Comparison of ENCODE assay signal across 8 cellular contexts in the genomic region with DNA sequence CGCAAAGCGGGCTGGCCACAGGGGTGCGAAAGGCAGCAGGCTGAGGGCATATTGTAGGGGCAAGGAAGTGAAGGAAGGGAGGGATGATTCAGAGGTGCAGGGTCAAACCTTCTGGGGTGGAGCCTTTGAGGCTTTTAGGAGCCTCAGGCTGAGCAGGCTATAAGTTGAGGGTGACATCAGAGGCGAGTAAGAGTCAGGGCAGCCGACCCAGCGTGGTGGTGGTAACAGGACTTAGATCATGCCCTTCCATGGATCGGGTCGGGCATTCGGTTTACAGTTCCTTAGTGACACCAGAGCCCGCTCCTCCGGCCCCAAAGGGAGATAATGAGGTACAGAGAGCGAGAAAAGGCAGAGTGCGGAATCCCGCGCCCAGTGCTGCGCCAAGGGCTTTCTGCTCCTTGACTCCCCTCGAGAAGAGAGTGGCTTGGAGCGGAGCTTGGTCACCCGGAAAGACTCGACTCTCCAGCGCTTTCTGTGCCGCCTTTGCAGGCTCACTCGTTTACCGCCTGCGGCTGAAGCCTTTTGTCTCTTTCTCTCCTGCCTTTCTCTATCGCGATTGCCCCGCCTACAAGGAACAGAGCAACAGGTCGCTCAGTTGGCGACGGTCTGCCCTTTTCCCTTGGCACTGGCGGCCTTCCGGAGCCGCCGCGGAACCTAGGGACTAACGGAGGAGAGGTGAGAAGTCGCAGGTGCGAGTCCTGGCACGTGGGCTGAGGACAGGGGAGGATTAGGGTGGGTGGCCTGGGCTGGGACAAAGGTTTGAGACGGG. TPM values are rescaled to one million over a fixed set of nuclear protein-coding genes. Genes with fewer than 3 reads are reported as not detected.
DNase-seq lines count a peak whose midpoint lies in the region; ATAC-seq, FAIRE-seq and TF ChIP-seq lines count a peak whose summit lies in the region.

No MANE protein-coding gene starts in this region.

- CTCF ChIA-PET in Caco-2 (lab: Charles Lee), result interaction anchor here (1.3 kb wide), 1 partner anchor 9 kb away, joined by 3 read pairs; no protein-coding TSS in a partner anchor

- peak overlapping the region; percentile 96 for H3K4me3 Mint-ChIP-seq in Caco-2 (ENCODE audit: unreplicated experiment)

- H3K27me3 Mint-ChIP-seq in Caco-2 (ENCODE audit: insufficient read depth, unreplicated experiment), result no peaks in the 10 kb centered on the region

- no peak for FAIRE-seq in bronchial epithelial cell (lab: Jason Lieb, UNC)

- ATAC-seq in HG03354 (IDR thresholded peaks at IDR 0.05; ENCODE audit: poor library complexity, severe bottlenecking, unreplicated experiment) (no peak), HG03196 (IDR thresholded peaks at IDR 0.05; ENCODE audit: unreplicated experiment) (no peak)

- peak overlapping the region; percentile 46 for H3K27ac Mint-ChIP-seq in Caco-2 (ENCODE audit: unreplicated experiment)

- H3K4me3 ChIP-seq in Caco-2 (ENCODE audit: low read depth, low read length) (peak overlapping the region; percentile 65), bronchial epithelial cell (ENCODE audit: low read depth, low read length) (peak overlapping the region; percentile 33), mononuclear cell (ENCODE audit: low read length) (peak overlapping the region; percentile 36)

- POLR2A ChIA-PET in Caco-2 (lab: Charles Lee), result interaction anchor here (1.0 kb wide), 1 partner anchor 17 kb away, joined by 3 read pairs; no protein-coding TSS in a partner anchor

- H3K9me3 ChIP-seq in Caco-2, result no peaks in the 10 kb centered on the region
- H3K9me3 ChIP-seq in mononuclear cell (ENCODE audit: low read depth, low read length), result no peaks in the 10 kb centered on the region

- H3K27me3 ChIP-seq in Caco-2 (replicated peaks; ENCODE audit: control insufficient read depth, insufficient read depth, low read length) (no peaks in the 10 kb centered on the region), bronchial epithelial cell (ENCODE audit: control insufficient read depth, insufficient read depth, low read length) (peaks cover 9% of the 10 kb centered on the region), mononuclear cell (ENCODE audit: insufficient read depth, low read length) (peaks cover 68% of the 10 kb centered on the region)

- H3K36me3 Mint-ChIP-seq in Caco-2 (ENCODE audit: insufficient read depth, unreplicated experiment), result peaks cover 42% of the 10 kb centered on the region

- H3K4me1 ChIP-seq in Caco-2 (peaks cover 44% of the 10 kb centered on the region), mononuclear cell (ENCODE audit: insufficient read depth, low read length) (peaks cover 48% of the 10 kb centered on the region)

- TF ChIP-seq CTCF in Caco-2 (IDR thresholded peaks at IDR 0.05; ENCODE audit: insufficient read depth in 1 of 2, low read depth in 1 of 2, low read length in 1 of 2, severe bottlenecking in 1 of 2, unreplicated experiment in 1 of 2), result no peak
- TF ChIP-seq CTCF in bronchial epithelial cell (IDR thresholded peaks at IDR 0.05; ENCODE audit: insufficient read depth, low read length, severe bottlenecking), result no peak

- peaks cover 12% of the 10 kb centered on the region for H3K4me1 Mint-ChIP-seq in Caco-2 (ENCODE audit: low read depth, unreplicated experiment)

- BruUV-seq in Caco-2 (replicated peaks; lab: Mats Ljungman, UMichigan), result TSS peak; percentile 18

- DNase-seq in Caco-2 (peak in 1 of 2 experiments; percentile 40), M059J (ENCODE audit: low read depth) (peak; percentile 65), bronchial epithelial cell (ENCODE audit: low read depth) (peak; percentile 55), cerebellar nuclear complex (lab: John Stamatoyannopoulos, UW) (no peak), NCI-H1436 (lab: John Stamatoyannopoulos, UW) (no peak)

- intact Hi-C loops in Caco-2 (cut with micrococcal nuclease; ENCODE audit: unreplicated experiment), result loop anchor here (1.0 kb wide), 2 partner anchors 9 to 15 kb away; a partner anchor contains a TSS

- H3K36me3 ChIP-seq in Caco-2 (ENCODE audit: control insufficient read depth, insufficient read depth, low read length), result peaks cover 1% of the 10 kb centered on the region; the same call in 1 of the 2 replicates
- H3K36me3 ChIP-seq in bronchial epithelial cell (ENCODE audit: control insufficient read depth, insufficient read depth, low read length), result peaks cover 1% of the 10 kb centered on the region

- H3K9me3 Mint-ChIP-seq in Caco-2 (ENCODE audit: unreplicated experiment), result no peaks in the 10 kb centered on the region

RNA-seq across cellular contexts. Expression of a gene that starts 0.7 kb away (rescaled TPM):
- total RNA-seq in Caco-2 (2022) (11.1 and 11.4 TPM in 2 replicates), bronchial epithelial cell (0.53 and 0.77 TPM in 2 replicates), mononuclear cell (0.21 TPM)
- total RNA-seq in M059J (2014; rRNA removed; shearing (Covaris generic)), result 0.10 and 1.6 TPM in 2 replicates

RNA-seq across cellular contexts. Expression of a gene that starts 8.8 kb away (rescaled TPM):
- total RNA-seq in Caco-2 (2022) (27.0 and 29.7 TPM in 2 replicates), bronchial epithelial cell (35.5 and 41.5 TPM in 2 replicates), mononuclear cell (12.1 TPM)
- 28.9 and 31.3 TPM in 2 replicates for total RNA-seq in M059J (2014; rRNA removed; shearing (Covaris generic))

RNA-seq across cellular contexts. Expression of a gene that starts 15.6 kb away (rescaled TPM):
- total RNA-seq in Caco-2 (2022) (0.68 and 0.72 TPM in 2 replicates), bronchial epithelial cell (not detected in 2 replicates), mononuclear cell (0.10 TPM)
- 0.10 and 0.34 TPM in 2 replicates for total RNA-seq in M059J (2014; rRNA removed; shearing (Covaris generic))

RNA-seq across cellular contexts. Expression of a gene that starts 15.8 kb away (rescaled TPM):
- total RNA-seq in Caco-2 (2022) (31.3 and 32.4 TPM in 2 replicates), bronchial epithelial cell (5.8 and 6.8 TPM in 2 replicates), mononuclear cell (14.0 TPM)
- total RNA-seq in M059J (2014; rRNA removed; shearing (Covaris generic)), result 10.0 and 13.6 TPM in 2 replicates

RNA-seq across cellular contexts. Expression of a gene that starts 15.9 kb away (rescaled TPM):
- total RNA-seq in Caco-2 (2022), result 39.0 and 47.1 TPM in 2 replicates
- 7.8 TPM in 2 replicates for total RNA-seq in M059J (2014; rRNA removed; shearing (Covaris generic))
- 12.1 and 12.8 TPM in 2 replicates for total RNA-seq in bronchial epithelial cell
- total RNA-seq in mononuclear cell, result 8.3 TPM

Comparison
In these comparisons a context has a peak if more than half of its experiments do, and no peak if none do; other contexts are left out.
1. DNase-seq: peak in M059J (single experiment) and bronchial epithelial cell (single experiment); none in cerebellar nuclear complex (0 of 2) and NCI-H1436 (single experiment).
2. Peak in every context shown above with its lines, with median percentiles within 50 percentile points of each other: H3K4me3 ChIP-seq.